ENCODE assay signal across 11 cellular contexts in genomic region chr6:132131351-132131750, GRCh38.
DNase-seq lines count a peak whose midpoint lies in the region; ATAC-seq and TF ChIP-seq lines count a peak whose summit lies in the region.
"Had no signal": no experiment of that assay in that cellular context is flagged by ENCODE, and none has a peak within 500 bp of the region (broad histone marks: within the 10 kb centered on the region; RNA-seq: fewer than 3 reads in every experiment).

No MANE protein-coding gene starts in this region.

- POLR2A ChIA-PET in MCF 10A (lab: Yijun Ruan, JAX): interaction anchor here (1.2 kb wide), 1 partner anchor 12 kb away, joined by 4 read pairs; no protein-coding TSS in a partner anchor

- CTCF ChIA-PET in MCF 10A (lab: Yijun Ruan, JAX): interaction anchor here (0.6 to 1.8 kb wide), 3 partner anchors 9 to 216 kb away, joined by 3 to 10 read pairs (median 3); no protein-coding TSS in a partner anchor

- H3K27ac Mint-ChIP-seq in MCF 10A (ENCODE audit: low read depth, unreplicated experiment): no peak overlapping the region
- H3K27ac Mint-ChIP-seq in neural crest cell (ENCODE audit: unreplicated experiment): peak overlapping the region; percentile 2
- H3K27ac Mint-ChIP-seq: T-helper 2 cell treated with Interferon-gamma antibody and Interleukin-4, amounts not matched to agents 5 μg/mL and 100 μg/mL, for 36 hours had no signal

- peaks cover 9% of the 10 kb centered on the region for H3K9me3 Mint-ChIP-seq in MCF 10A (ENCODE audit: unreplicated experiment)
- peaks cover 4% of the 10 kb centered on the region for H3K9me3 Mint-ChIP-seq in neural crest cell
- H3K9me3 Mint-ChIP-seq: T-helper 2 cell treated with Interferon-gamma antibody and Interleukin-4, amounts not matched to agents 5 μg/mL and 100 μg/mL, for 36 hours had no signal

- peak overlapping the region; percentile 5 to 84 for H3K27ac ChIP-seq in breast epithelium
- H3K27ac ChIP-seq in duodenal mucosa (ENCODE audit: low read depth, low read length): peak overlapping the region; percentile 33
- peak overlapping the region; percentile 52 to 67 (median 56) for H3K27ac ChIP-seq in upper lobe of left lung

- H3K27me3 ChIP-seq in breast epithelium (no peaks in the 10 kb centered on the region), duodenal mucosa (ENCODE audit: control insufficient read depth in 1 of 2, insufficient read depth in 2 of 2, low read length in 2 of 2) (no peaks in the 10 kb centered on the region), upper lobe of left lung (no peaks in the 10 kb centered on the region)
- H3K27me3 ChIP-seq: MG63 had no signal

- no peak for TF ChIP-seq EP300 in upper lobe of left lung (IDR thresholded peaks at IDR 0.05)

- H3K4me3 ChIP-seq in breast epithelium: no peak overlapping the region
- no peak overlapping the region for H3K4me3 ChIP-seq in duodenal mucosa (ENCODE audit: low read depth in 1 of 2, low read length in 2 of 2)
- H3K4me3 ChIP-seq in upper lobe of left lung: no peak overlapping the region
- H3K4me3 ChIP-seq: MG63 had no signal

- H3K36me3 Mint-ChIP-seq in MCF 10A (ENCODE audit: insufficient read depth, unreplicated experiment) (no peaks in the 10 kb centered on the region), neural crest cell (ENCODE audit: low read depth) (peaks cover 3% of the 10 kb centered on the region)

- no peaks in the 10 kb centered on the region for H3K36me3 ChIP-seq in breast epithelium
- no peaks in the 10 kb centered on the region for H3K36me3 ChIP-seq in duodenal mucosa (ENCODE audit: control insufficient read depth in 1 of 2, insufficient read depth in 2 of 2, low read length in 2 of 2)
- no peaks in the 10 kb centered on the region for H3K36me3 ChIP-seq in upper lobe of left lung
- H3K36me3 ChIP-seq: MG63 had no signal

- BruUV-seq in MCF 10A (replicated peaks; lab: Mats Ljungman, UMichigan): no TSS peak

- H3K4me1 Mint-ChIP-seq in MCF 10A (ENCODE audit: insufficient read depth, unreplicated experiment) (no peaks in the 10 kb centered on the region), neural crest cell (peaks cover 50% of the 10 kb centered on the region)

- WGBS in upper lobe of left lung, 2 donors: 65 to 69% methylated on average over 3 of the region's 3 CpGs

- H3K4me3 Mint-ChIP-seq in MCF 10A (ENCODE audit: unreplicated experiment): no peak overlapping the region
- no peak overlapping the region for H3K4me3 Mint-ChIP-seq in neural crest cell
- H3K4me3 Mint-ChIP-seq: T-helper 2 cell treated with Interferon-gamma antibody and Interleukin-4, amounts not matched to agents 5 μg/mL and 100 μg/mL, for 36 hours had no signal

- ATAC-seq in upper lobe of left lung (ENCODE audit: low FRiP score in 2 of 2) (no peak), sciatic nerve (no peak)

- DNase-seq in breast epithelium (ENCODE audit: low spot score in 2 of 2) (no peak), MCF 10A (ENCODE audit: unreplicated experiment) (no peak), neural crest cell (ENCODE audit: low read depth, low spot score) (no peak), upper lobe of left lung (no peak), D341Med (ENCODE audit: low spot score) (no peak), SIG-M5 treated with dmso at 0.1 percent for 504 hours (lab: John Stamatoyannopoulos, UW; ENCODE audit: unreplicated experiment) (no peak), sciatic nerve (ENCODE audit: low spot score) (no peak)
- DNase-seq: activated CD8-positive, alpha-beta memory T cell treated with anti-CD3 and anti-CD28 coated beads, Interleukin-2, amount 50 U/mL, for 48 hours had no signal

- H3K9me3 ChIP-seq in breast epithelium (no peaks in the 10 kb centered on the region), duodenal mucosa (ENCODE audit: control insufficient read depth in 1 of 2, low read length in 2 of 2) (no peaks in the 10 kb centered on the region), upper lobe of left lung (no peaks in the 10 kb centered on the region)

- H3K27me3 Mint-ChIP-seq in MCF 10A (ENCODE audit: insufficient read depth, unreplicated experiment): no peaks in the 10 kb centered on the region
- H3K27me3 Mint-ChIP-seq in neural crest cell (ENCODE audit: low read depth): no peaks in the 10 kb centered on the region

- no peak for TF ChIP-seq CTCF in breast epithelium (IDR thresholded peaks at IDR 0.05)
- TF ChIP-seq CTCF in MCF 10A (IDR thresholded peaks at IDR 0.05; ENCODE audit: unreplicated experiment): no peak
- no peak for TF ChIP-seq CTCF in neural crest cell (conservative IDR thresholded peaks at IDR 0.05)
- no peak for TF ChIP-seq CTCF in upper lobe of left lung (IDR thresholded peaks at IDR 0.05)

- intact Hi-C loops in breast epithelium (cut with DNase I; ENCODE audit: low total_unique reads) (no loop called here), MCF 10A (cut with micrococcal nuclease) (no loop called here), sciatic nerve (cut with DNase I) (no loop called here)

- H3K9ac ChIP-seq in duodenal mucosa (ENCODE audit: low read depth in 1 of 2, low read length in 2 of 2): no peak overlapping the region

- no peaks in the 10 kb centered on the region for H3K4me1 ChIP-seq in breast epithelium
- no peaks in the 10 kb centered on the region for H3K4me1 ChIP-seq in duodenal mucosa (ENCODE audit: control insufficient read depth in 1 of 2, insufficient read depth in 2 of 2, low read length in 2 of 2)
- H3K4me1 ChIP-seq in upper lobe of left lung: peaks cover 0 to 16% (median 6%) of the 10 kb centered on the region in 4 donors

- TF ChIP-seq POLR2A in breast epithelium (IDR thresholded peaks at IDR 0.05): no peak
- no peak for TF ChIP-seq POLR2A in upper lobe of left lung (IDR thresholded peaks at IDR 0.05)
